8 cellular contexts compared by ENCODE assay signal in the genomic region with DNA sequence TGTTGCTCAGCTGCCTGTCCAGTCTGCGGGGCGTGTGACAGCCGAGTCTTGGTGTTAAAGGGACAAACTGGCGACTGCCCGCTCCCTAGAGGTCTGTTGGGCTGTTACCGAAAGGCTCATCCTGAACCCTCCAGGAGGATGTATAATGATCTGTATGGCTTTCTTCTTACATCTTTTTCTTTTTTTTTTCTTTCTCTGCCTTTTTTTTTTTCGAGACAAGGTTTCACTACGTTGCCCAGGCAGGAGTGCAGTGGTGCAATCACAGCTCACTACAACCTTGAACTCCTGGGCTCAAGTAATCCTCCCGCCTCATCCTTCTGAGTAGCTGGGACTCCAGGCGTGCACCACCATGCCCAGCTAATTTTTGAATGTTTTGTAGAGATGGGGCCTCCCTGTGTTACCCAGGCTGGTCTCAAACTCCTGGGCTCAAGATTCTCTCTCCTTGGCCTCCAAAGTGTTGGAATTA. TPM values are rescaled to one million over a fixed set of nuclear protein-coding genes. Genes with fewer than 3 reads are reported as not detected.
A peak's percentile ranks its signal among the peaks of the same experiment; 100 is the strongest.
DNase-seq lines count a peak whose midpoint lies in the region; ATAC-seq and TF ChIP-seq lines count a peak whose summit lies in the region.

No MANE protein-coding gene starts in this region.

- H3K27ac ChIP-seq in AG04450 (ENCODE audit: low read depth, low read length) (peak overlapping the region; percentile 52), OCI-LY1 (ENCODE audit: low read depth, low read length, poor library complexity, severe bottlenecking) (no peak overlapping the region)
- peak overlapping the region; percentile 78 for H3K27ac ChIP-seq in effector memory CD4-positive, alpha-beta T cell (ENCODE audit: insufficient read depth, low read length, poor library complexity, severe bottlenecking)

- H3K9me3 Mint-ChIP-seq in nephron, result no peaks in the 10 kb centered on the region

- H3K79me2 ChIP-seq in OCI-LY1 (ENCODE audit: insufficient read depth, low read length), result no peaks in the 10 kb centered on the region

- POLR2A ChIA-PET in AG04450 (lab: Yijun Ruan, JAX), result interaction anchor here (0.7 to 1.6 kb wide), 3 partner anchors 13 to 1748 kb away, joined by 3 to 5 read pairs (median 5); a partner anchor contains a TSS

- peak overlapping the region; percentile 79 to 96 (median 91) for H3K27ac Mint-ChIP-seq in nephron

- CTCF ChIA-PET in AG04450 (lab: Charles Lee), result interaction anchor here (0.7 to 3.0 kb wide), 4 partner anchors 13 to 127 kb away, joined by 3 to 13 read pairs (median 5); a partner anchor contains a TSS

- peak overlapping the region; percentile 88 for H3K9ac ChIP-seq in OCI-LY1 (ENCODE audit: low read length)

- ATAC-seq in GM19455 (IDR thresholded peaks at IDR 0.05; ENCODE audit: unreplicated experiment), result peak; percentile 1

- no peaks in the 10 kb centered on the region for H3K9me2 ChIP-seq in OCI-LY1 (ENCODE audit: low read depth, low read length)

- H3K27me3 Mint-ChIP-seq in nephron (ENCODE audit: low read depth), result no peaks in the 10 kb centered on the region

- H3K4me1 ChIP-seq in OCI-LY1 (ENCODE audit: insufficient read depth, low read length, severe bottlenecking), result peaks cover 19% of the 10 kb centered on the region
- H3K4me1 ChIP-seq in effector memory CD4-positive, alpha-beta T cell (ENCODE audit: control insufficient read depth, insufficient read depth, low read length, poor library complexity, severe bottlenecking), result peaks cover 16% of the 10 kb centered on the region

- H3K4me3 Mint-ChIP-seq in nephron, result peak overlapping the region; percentile 95

- peaks cover 5% of the 10 kb centered on the region for H3K4me1 Mint-ChIP-seq in nephron

- no peak for TF ChIP-seq CTCF in AG04450 (IDR thresholded peaks at IDR 0.05; ENCODE audit: low read depth, low read length)
- no peak for TF ChIP-seq CTCF in OCI-LY1 (IDR thresholded peaks at IDR 0.05; ENCODE audit: low read length)
- TF ChIP-seq CTCF in nephron (IDR thresholded peaks at IDR 0.05; ENCODE audit: unreplicated experiment in 3 of 3), result no peak

- peaks cover 53% of the 10 kb centered on the region for H3K36me3 Mint-ChIP-seq in nephron (ENCODE audit: low read depth)

- peaks cover 61% of the 10 kb centered on the region for H3K36me3 ChIP-seq in OCI-LY1 (ENCODE audit: insufficient read depth, low read length)
- H3K36me3 ChIP-seq in effector memory CD4-positive, alpha-beta T cell (ENCODE audit: control insufficient read depth, insufficient read depth, low read length), result peaks cover 34% of the 10 kb centered on the region

- DNase-seq in AG04450 (ENCODE audit: low read depth, low spot score) (no peak), NCI-H748 (lab: John Stamatoyannopoulos, UW; ENCODE audit: unreplicated experiment) (no peak), NOMO-1 treated with DMSO at 0.1 percent for 48 hours (lab: John Stamatoyannopoulos, UW; ENCODE audit: unreplicated experiment) (no peak), OCI-M2 (lab: John Stamatoyannopoulos, UW; ENCODE audit: unreplicated experiment) (no peak)
- no peak for DNase-seq in effector memory CD4-positive, alpha-beta T cell

- H3K27me3 ChIP-seq in AG04450 (ENCODE audit: control insufficient read depth, insufficient read depth, low read length) (no peaks in the 10 kb centered on the region), OCI-LY1 (ENCODE audit: insufficient read depth, low read length) (no peaks in the 10 kb centered on the region)
- H3K27me3 ChIP-seq in effector memory CD4-positive, alpha-beta T cell (replicated peaks; ENCODE audit: control insufficient read depth, insufficient read depth, low read length, poor library complexity, severe bottlenecking), result no peaks in the 10 kb centered on the region

- no peaks in the 10 kb centered on the region; the same call in 1 of the 2 replicates for H3K9me3 ChIP-seq in AG04450 (ENCODE audit: control insufficient read depth, insufficient read depth, low read length)
- H3K9me3 ChIP-seq in OCI-LY1 (ENCODE audit: low read length), result no peaks in the 10 kb centered on the region
- no peaks in the 10 kb centered on the region for H3K9me3 ChIP-seq in effector memory CD4-positive, alpha-beta T cell (ENCODE audit: control insufficient read depth, low read length)

- H4K20me1 ChIP-seq in OCI-LY1 (ENCODE audit: insufficient read depth, low read length), result no peaks in the 10 kb centered on the region

- H3K4me3 ChIP-seq in AG04450 (ENCODE audit: low read depth, low read length) (peak overlapping the region; percentile 95), OCI-LY1 (ENCODE audit: low read depth, low read length, poor library complexity, severe bottlenecking) (peak overlapping the region; percentile 87)
- peak overlapping the region; percentile 89 for H3K4me3 ChIP-seq in effector memory CD4-positive, alpha-beta T cell (ENCODE audit: insufficient read depth, low read depth, low read length, poor library complexity, severe bottlenecking)

- peak overlapping the region; percentile 90 for H3K4me2 ChIP-seq in OCI-LY1 (ENCODE audit: low read length)

- no peaks in the 10 kb centered on the region for H3F3A ChIP-seq in OCI-LY1 (ENCODE audit: insufficient read depth, low read length)

- no peak overlapping the region for H2AFZ ChIP-seq in OCI-LY1 (ENCODE audit: low read length)

RNA-seq across cellular contexts. Expression of a gene that starts 0.9 kb away (rescaled TPM):
- 17.1 and 17.6 TPM in 2 replicates for polyA plus RNA-seq in AG04450 (2011; rRNA removed)
- polyA minus RNA-seq in AG04450 (2011; rRNA and poly(A)+ RNA removed), result 12.9 and 17.7 TPM in 2 replicates

RNA-seq across cellular contexts. Expression of a gene that starts 13.4 kb away (rescaled TPM):
- polyA plus RNA-seq in AG04450 (2011; rRNA removed), result 99.4 and 103 TPM in 2 replicates
- 87.3 and 88.3 TPM in 2 replicates for polyA minus RNA-seq in AG04450 (2011; rRNA and poly(A)+ RNA removed)

RNA-seq across cellular contexts. Expression of a gene that starts 24.7 kb away (rescaled TPM):
- polyA plus RNA-seq in AG04450 (2011; rRNA removed), result 5.3 and 6.7 TPM in 2 replicates
- 12.0 and 14.1 TPM in 2 replicates for polyA minus RNA-seq in AG04450 (2011; rRNA and poly(A)+ RNA removed)

RNA-seq across cellular contexts. Expression of a gene that starts 39.4 kb away (rescaled TPM):
- polyA plus RNA-seq in AG04450 (2011; rRNA removed), result 0.02 TPM in 1 of 2 replicates, not detected in the other
- polyA minus RNA-seq in AG04450 (2011; rRNA and poly(A)+ RNA removed), result 0.05 TPM in 1 of 2 replicates, not detected in the other

RNA-seq across cellular contexts. Expression of a gene that starts 46.4 kb away (rescaled TPM):
- polyA plus RNA-seq in AG04450 (2011; rRNA removed), result 4.8 and 5.6 TPM in 2 replicates
- polyA minus RNA-seq in AG04450 (2011; rRNA and poly(A)+ RNA removed), result 8.3 and 10.7 TPM in 2 replicates
